Comparison of ENCODE assay signal across 18 cellular contexts in genomic region chr14:75392686-75393641, GRCh38.
"Had no signal": no experiment of that assay in that cellular context is flagged by ENCODE, and none has a peak within 500 bp of the region (broad histone marks: within the 10 kb centered on the region; RNA-seq: fewer than 3 reads in every experiment).

No MANE protein-coding gene starts in this region.

- H3K4me1 Mint-ChIP-seq: naive B cell had no signal

- H3K27ac ChIP-seq: foreskin keratinocyte, hepatocyte, ovary, upper lobe of left lung, vagina had no signal

- H3K4me3 Mint-ChIP-seq: dendritic cell treated with granulocyte-macrophage colony-stimulating factor and Interleukin-4, amounts not matched to agents 40 ng/mL and 50 ng/mL, for 4 days; naive B cell had no signal

- DNase-seq: erythroblast; foreskin keratinocyte; head of caudate nucleus; kidney; left cardiac atrium; left ventricle myocardium superior; mesenchymal stem cell; naive B cell; right cardiac atrium; stimulated activated CD4-positive, alpha-beta T cell treated with anti-CD3 and anti-CD28 coated beads, Interleukin-12 subunit alpha, Interleukin-12 subunit beta, amount 100 ng/mL, for 4 hours; stimulated activated naive CD4-positive, alpha-beta T cell treated with Interleukin-2 at 50 U/mL for 16 hours; upper lobe of left lung had no signal

- H3K9me3 Mint-ChIP-seq: dendritic cell treated with granulocyte-macrophage colony-stimulating factor and Interleukin-4, amounts not matched to agents 40 ng/mL and 50 ng/mL, for 4 days; naive B cell had no signal

- H3K27me3 Mint-ChIP-seq: dendritic cell treated with granulocyte-macrophage colony-stimulating factor and Interleukin-4, amounts not matched to agents 40 ng/mL and 50 ng/mL, for 4 days had no signal

- H3K36me3 ChIP-seq: ovary, upper lobe of left lung, vagina had no signal

- H3K4me3 ChIP-seq: hepatocyte, lung, ovary, upper lobe of left lung, vagina had no signal

- H3K27me3 ChIP-seq: hepatocyte, ovary, upper lobe of left lung, vagina had no signal

- H3K36me3 Mint-ChIP-seq: naive B cell had no signal

- H3K27ac Mint-ChIP-seq: dendritic cell treated with granulocyte-macrophage colony-stimulating factor and Interleukin-4, amounts not matched to agents 40 ng/mL and 50 ng/mL, for 4 days; naive B cell; progenitor cell of endocrine pancreas had no signal

- H3K9me3 ChIP-seq: ovary, upper lobe of left lung, vagina had no signal

- ATAC-seq: foreskin keratinocyte, left cardiac atrium, left ventricle myocardium superior, right cardiac atrium had no signal

- H3K4me1 ChIP-seq: foreskin keratinocyte, upper lobe of left lung, vagina had no signal
